1 cellular context compared by ENCODE assay signal in the genomic region with DNA sequence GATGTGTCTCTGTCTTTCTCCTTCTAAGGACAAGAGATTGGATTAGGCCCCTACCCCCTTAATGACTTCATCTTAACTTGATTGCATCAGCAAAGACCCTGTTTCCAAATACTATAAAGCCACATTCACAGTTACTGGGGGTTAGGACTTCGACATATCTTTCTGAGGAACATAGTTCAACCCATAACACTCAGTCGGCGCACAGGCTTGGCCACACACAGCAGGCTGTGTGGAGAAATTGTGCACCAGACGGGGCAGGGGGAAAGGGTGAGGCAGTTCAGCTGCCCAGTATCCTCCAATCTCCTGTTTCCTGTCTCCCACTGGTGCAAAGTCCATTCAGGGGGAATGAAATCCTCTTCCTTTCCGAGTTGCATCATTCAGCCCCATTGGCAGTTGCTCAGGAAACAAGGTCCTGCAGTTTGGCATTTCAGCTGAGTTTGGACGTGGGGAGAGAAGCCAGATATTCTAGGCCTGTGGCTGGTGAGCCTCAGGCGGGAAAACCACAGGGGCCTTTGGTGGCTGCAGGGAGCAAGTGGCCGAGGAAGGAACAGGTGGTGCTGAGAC.
TF ChIP-seq lines count a peak whose summit lies in the region.

No MANE protein-coding gene starts in this region.

TF ChIP-seq in HepG2, 621 proteins besides CTCF, POLR2A, EP300 and RAD21 (continued from another document and continues in another):
- TF ChIP-seq, protein P1, sequence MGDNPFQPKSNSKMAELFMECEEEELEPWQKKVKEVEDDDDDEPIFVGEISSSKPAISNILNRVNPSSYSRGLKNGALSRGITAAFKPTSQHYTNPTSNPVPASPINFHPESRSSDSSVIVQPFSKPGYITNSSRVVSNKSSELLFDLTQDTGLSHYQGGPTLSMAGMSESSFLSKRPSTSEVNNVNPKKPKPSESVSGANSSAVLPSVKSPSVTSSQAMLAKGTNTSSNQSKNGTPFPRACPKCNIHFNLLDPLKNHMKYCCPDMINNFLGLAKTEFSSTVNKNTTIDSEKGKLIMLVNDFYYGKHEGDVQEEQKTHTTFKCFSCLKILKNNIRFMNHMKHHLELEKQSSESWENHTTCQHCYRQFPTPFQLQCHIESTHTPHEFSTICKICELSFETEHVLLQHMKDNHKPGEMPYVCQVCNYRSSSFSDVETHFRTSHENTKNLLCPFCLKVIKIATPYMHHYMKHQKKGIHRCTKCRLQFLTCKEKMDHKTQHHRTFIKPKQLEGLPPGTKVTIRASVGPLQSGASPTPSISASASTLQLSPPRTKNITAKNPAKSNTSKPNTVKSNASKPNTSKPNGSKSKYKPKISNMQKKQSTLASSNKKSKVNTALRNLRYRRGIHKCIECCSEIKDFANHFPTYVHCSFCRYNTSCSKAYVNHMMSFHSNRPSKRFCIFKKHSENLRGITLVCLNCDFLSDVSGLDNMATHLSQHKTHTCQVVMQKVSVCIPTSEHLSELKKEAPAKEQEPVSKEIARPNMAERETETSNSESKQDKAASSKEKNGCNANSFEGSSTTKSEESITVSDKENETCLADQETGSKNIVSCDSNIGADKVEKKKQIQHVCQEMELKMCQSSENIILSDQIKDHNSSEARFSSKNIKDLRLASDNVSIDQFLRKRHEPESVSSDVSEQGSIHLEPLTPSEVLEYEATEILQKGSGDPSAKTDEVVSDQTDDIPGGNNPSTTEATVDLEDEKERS (CRISPR knock-in tag; IDR thresholded peaks at IDR 0.05): 0 out of 2 replicates have a peak, but pooled peaks have one; percentile 53
- peak; percentile 84 for TF ChIP-seq PITX1 (CRISPR knock-in tag; IDR thresholded peaks at IDR 0.05)
- TF ChIP-seq ZNF619 (CRISPR knock-in tag; IDR thresholded peaks at IDR 0.05): peak; percentile 46; the same call in 1 of the 2 replicates
- peak; percentile 77 for TF ChIP-seq ZNF501 (CRISPR knock-in tag; IDR thresholded peaks at IDR 0.05)
- 0 out of 2 replicates have a peak, but pooled peaks have one; percentile 38 for TF ChIP-seq KMT2A (CRISPR knock-in tag; IDR thresholded peaks at IDR 0.05)
- TF ChIP-seq, protein P2, sequence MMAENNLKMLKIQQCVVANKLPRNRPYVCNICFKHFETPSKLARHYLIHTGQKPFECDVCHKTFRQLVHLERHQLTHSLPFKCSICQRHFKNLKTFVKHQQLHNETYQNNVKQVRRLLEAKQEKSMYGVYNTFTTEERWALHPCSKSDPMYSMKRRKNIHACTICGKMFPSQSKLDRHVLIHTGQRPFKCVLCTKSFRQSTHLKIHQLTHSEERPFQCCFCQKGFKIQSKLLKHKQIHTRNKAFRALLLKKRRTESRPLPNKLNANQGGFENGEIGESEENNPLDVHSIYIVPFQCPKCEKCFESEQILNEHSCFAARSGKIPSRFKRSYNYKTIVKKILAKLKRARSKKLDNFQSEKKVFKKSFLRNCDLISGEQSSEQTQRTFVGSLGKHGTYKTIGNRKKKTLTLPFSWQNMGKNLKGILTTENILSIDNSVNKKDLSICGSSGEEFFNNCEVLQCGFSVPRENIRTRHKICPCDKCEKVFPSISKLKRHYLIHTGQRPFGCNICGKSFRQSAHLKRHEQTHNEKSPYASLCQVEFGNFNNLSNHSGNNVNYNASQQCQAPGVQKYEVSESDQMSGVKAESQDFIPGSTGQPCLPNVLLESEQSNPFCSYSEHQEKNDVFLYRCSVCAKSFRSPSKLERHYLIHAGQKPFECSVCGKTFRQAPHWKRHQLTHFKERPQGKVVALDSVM (CRISPR knock-in tag; IDR thresholded peaks at IDR 0.05): 0 out of 2 replicates have a peak, but pooled peaks have one; percentile 37
- TF ChIP-seq ZNF33B (CRISPR knock-in tag; IDR thresholded peaks at IDR 0.05): 0 out of 2 replicates have a peak, but pooled peaks have one; percentile 75
- peak; percentile 93 for TF ChIP-seq ZNF292 (CRISPR knock-in tag; IDR thresholded peaks at IDR 0.05; ENCODE audit: borderline replicate concordance, low read depth)
- TF ChIP-seq TBX2 (CRISPR knock-in tag; IDR thresholded peaks at IDR 0.05; ENCODE audit: borderline replicate concordance): peak; percentile 38; the same call in 1 of the 2 replicates
- TF ChIP-seq SP1 (IDR thresholded peaks at IDR 0.05): no peak
- TF ChIP-seq SP1 (CRISPR knock-in tag; IDR thresholded peaks at IDR 0.05): no peak
- TF ChIP-seq, protein P3, sequence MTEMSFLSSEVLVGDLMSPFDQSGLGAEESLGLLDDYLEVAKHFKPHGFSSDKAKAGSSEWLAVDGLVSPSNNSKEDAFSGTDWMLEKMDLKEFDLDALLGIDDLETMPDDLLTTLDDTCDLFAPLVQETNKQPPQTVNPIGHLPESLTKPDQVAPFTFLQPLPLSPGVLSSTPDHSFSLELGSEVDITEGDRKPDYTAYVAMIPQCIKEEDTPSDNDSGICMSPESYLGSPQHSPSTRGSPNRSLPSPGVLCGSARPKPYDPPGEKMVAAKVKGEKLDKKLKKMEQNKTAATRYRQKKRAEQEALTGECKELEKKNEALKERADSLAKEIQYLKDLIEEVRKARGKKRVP (CRISPR knock-in tag; IDR thresholded peaks at IDR 0.05): peak; percentile 71 to 99; a peak in 3 of 4 replicates
- TF ChIP-seq, protein P4, sequence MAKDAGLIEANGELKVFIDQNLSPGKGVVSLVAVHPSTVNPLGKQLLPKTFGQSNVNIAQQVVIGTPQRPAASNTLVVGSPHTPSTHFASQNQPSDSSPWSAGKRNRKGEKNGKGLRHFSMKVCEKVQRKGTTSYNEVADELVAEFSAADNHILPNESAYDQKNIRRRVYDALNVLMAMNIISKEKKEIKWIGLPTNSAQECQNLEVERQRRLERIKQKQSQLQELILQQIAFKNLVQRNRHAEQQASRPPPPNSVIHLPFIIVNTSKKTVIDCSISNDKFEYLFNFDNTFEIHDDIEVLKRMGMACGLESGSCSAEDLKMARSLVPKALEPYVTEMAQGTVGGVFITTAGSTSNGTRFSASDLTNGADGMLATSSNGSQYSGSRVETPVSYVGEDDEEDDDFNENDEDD (CRISPR knock-in tag; IDR thresholded peaks at IDR 0.05; ENCODE audit: borderline replicate concordance): peak; percentile 37; the same call in 1 of the 2 replicates
- no peak for TF ChIP-seq PCBP1 (IDR thresholded peaks at IDR 0.05; ENCODE audit: borderline replicate concordance, low read depth, low read length)
- TF ChIP-seq, protein P5, sequence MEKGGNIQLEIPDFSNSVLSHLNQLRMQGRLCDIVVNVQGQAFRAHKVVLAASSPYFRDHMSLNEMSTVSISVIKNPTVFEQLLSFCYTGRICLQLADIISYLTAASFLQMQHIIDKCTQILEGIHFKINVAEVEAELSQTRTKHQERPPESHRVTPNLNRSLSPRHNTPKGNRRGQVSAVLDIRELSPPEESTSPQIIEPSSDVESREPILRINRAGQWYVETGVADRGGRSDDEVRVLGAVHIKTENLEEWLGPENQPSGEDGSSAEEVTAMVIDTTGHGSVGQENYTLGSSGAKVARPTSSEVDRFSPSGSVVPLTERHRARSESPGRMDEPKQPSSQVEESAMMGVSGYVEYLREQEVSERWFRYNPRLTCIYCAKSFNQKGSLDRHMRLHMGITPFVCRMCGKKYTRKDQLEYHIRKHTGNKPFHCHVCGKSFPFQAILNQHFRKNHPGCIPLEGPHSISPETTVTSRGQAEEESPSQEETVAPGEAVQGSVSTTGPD (CRISPR knock-in tag; IDR thresholded peaks at IDR 0.05): no peak
- TF ChIP-seq ELF1 (CRISPR knock-in tag; IDR thresholded peaks at IDR 0.05): peak; percentile 79
- TF ChIP-seq, protein P6, sequence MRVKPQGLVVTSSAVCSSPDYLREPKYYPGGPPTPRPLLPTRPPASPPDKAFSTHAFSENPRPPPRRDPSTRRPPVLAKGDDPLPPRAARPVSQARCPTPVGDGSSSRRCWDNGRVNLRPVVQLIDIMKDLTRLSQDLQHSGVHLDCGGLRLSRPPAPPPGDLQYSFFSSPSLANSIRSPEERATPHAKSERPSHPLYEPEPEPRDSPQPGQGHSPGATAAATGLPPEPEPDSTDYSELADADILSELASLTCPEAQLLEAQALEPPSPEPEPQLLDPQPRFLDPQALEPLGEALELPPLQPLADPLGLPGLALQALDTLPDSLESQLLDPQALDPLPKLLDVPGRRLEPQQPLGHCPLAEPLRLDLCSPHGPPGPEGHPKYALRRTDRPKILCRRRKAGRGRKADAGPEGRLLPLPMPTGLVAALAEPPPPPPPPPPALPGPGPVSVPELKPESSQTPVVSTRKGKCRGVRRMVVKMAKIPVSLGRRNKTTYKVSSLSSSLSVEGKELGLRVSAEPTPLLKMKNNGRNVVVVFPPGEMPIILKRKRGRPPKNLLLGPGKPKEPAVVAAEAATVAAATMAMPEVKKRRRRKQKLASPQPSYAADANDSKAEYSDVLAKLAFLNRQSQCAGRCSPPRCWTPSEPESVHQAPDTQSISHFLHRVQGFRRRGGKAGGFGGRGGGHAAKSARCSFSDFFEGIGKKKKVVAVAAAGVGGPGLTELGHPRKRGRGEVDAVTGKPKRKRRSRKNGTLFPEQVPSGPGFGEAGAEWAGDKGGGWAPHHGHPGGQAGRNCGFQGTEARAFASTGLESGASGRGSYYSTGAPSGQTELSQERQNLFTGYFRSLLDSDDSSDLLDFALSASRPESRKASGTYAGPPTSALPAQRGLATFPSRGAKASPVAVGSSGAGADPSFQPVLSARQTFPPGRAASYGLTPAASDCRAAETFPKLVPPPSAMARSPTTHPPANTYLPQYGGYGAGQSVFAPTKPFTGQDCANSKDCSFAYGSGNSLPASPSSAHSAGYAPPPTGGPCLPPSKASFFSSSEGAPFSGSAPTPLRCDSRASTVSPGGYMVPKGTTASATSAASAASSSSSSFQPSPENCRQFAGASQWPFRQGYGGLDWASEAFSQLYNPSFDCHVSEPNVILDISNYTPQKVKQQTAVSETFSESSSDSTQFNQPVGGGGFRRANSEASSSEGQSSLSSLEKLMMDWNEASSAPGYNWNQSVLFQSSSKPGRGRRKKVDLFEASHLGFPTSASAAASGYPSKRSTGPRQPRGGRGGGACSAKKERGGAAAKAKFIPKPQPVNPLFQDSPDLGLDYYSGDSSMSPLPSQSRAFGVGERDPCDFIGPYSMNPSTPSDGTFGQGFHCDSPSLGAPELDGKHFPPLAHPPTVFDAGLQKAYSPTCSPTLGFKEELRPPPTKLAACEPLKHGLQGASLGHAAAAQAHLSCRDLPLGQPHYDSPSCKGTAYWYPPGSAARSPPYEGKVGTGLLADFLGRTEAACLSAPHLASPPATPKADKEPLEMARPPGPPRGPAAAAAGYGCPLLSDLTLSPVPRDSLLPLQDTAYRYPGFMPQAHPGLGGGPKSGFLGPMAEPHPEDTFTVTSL (CRISPR knock-in tag; IDR thresholded peaks at IDR 0.05; ENCODE audit: borderline replicate concordance): peak; percentile 88; the same call in 1 of the 2 replicates
- peak; percentile 72; the same call in 1 of the 2 replicates for TF ChIP-seq ZFP41 (CRISPR knock-in tag; IDR thresholded peaks at IDR 0.05; ENCODE audit: borderline replicate concordance)
- TF ChIP-seq KLF9 (CRISPR knock-in tag; IDR thresholded peaks at IDR 0.05; ENCODE audit: low read depth): no peak
- TF ChIP-seq, protein P7, sequence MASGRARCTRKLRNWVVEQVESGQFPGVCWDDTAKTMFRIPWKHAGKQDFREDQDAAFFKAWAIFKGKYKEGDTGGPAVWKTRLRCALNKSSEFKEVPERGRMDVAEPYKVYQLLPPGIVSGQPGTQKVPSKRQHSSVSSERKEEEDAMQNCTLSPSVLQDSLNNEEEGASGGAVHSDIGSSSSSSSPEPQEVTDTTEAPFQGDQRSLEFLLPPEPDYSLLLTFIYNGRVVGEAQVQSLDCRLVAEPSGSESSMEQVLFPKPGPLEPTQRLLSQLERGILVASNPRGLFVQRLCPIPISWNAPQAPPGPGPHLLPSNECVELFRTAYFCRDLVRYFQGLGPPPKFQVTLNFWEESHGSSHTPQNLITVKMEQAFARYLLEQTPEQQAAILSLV (CRISPR knock-in tag; IDR thresholded peaks at IDR 0.05; ENCODE audit: borderline replicate concordance): 0 out of 2 replicates have a peak, but pooled peaks have one; percentile 31
- TF ChIP-seq, protein P8, sequence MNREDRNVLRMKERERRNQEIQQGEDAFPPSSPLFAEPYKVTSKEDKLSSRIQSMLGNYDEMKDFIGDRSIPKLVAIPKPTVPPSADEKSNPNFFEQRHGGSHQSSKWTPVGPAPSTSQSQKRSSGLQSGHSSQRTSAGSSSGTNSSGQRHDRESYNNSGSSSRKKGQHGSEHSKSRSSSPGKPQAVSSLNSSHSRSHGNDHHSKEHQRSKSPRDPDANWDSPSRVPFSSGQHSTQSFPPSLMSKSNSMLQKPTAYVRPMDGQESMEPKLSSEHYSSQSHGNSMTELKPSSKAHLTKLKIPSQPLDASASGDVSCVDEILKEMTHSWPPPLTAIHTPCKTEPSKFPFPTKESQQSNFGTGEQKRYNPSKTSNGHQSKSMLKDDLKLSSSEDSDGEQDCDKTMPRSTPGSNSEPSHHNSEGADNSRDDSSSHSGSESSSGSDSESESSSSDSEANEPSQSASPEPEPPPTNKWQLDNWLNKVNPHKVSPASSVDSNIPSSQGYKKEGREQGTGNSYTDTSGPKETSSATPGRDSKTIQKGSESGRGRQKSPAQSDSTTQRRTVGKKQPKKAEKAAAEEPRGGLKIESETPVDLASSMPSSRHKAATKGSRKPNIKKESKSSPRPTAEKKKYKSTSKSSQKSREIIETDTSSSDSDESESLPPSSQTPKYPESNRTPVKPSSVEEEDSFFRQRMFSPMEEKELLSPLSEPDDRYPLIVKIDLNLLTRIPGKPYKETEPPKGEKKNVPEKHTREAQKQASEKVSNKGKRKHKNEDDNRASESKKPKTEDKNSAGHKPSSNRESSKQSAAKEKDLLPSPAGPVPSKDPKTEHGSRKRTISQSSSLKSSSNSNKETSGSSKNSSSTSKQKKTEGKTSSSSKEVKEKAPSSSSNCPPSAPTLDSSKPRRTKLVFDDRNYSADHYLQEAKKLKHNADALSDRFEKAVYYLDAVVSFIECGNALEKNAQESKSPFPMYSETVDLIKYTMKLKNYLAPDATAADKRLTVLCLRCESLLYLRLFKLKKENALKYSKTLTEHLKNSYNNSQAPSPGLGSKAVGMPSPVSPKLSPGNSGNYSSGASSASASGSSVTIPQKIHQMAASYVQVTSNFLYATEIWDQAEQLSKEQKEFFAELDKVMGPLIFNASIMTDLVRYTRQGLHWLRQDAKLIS (CRISPR knock-in tag; IDR thresholded peaks at IDR 0.05): no peak
- no peak for TF ChIP-seq ZNF790 (CRISPR knock-in tag; IDR thresholded peaks at IDR 0.05; ENCODE audit: borderline replicate concordance)
- TF ChIP-seq ZNF83 (CRISPR knock-in tag; IDR thresholded peaks at IDR 0.05; ENCODE audit: borderline replicate concordance): no peak
- TF ChIP-seq FOXK1 (CRISPR knock-in tag; IDR thresholded peaks at IDR 0.05; ENCODE audit: borderline replicate concordance, low read depth): peak; percentile 84; the same call in 1 of the 2 replicates
